ENCODE assay signal across 8 cellular contexts in genomic region chr1:115980998-115981993, GRCh38. TPM values are rescaled to one million over a fixed set of nuclear protein-coding genes. Genes with fewer than 3 reads are reported as not detected.
DNase-seq lines count a peak whose midpoint lies in the region; ATAC-seq and TF ChIP-seq lines count a peak whose summit lies in the region.

No MANE protein-coding gene starts in this region.

- peaks cover 22% of the 10 kb centered on the region for H3K27me3 Mint-ChIP-seq in neural crest cell (ENCODE audit: low read depth)

- H3K36me3 Mint-ChIP-seq in neural crest cell (ENCODE audit: low read depth), result no peaks in the 10 kb centered on the region

- H3K4me3 ChIP-seq in GM12864 (ENCODE audit: low read depth, low read length), result no peak overlapping the region
- H3K4me3 ChIP-seq in LNCaP clone FGC (ENCODE audit: low read depth, low read length), result no peak overlapping the region
- H3K4me3 ChIP-seq in SU-DHL-6 (ENCODE audit: insufficient read depth, low read length, poor library complexity, severe bottlenecking), result no peak overlapping the region
- H3K4me3 ChIP-seq in fibroblast of mammary gland (ENCODE audit: control insufficient read depth, low read depth, low read length), result no peak overlapping the region

- ATAC-seq in GM18907 (IDR thresholded peaks at IDR 0.05; ENCODE audit: unreplicated experiment), result no peak

- H4K20me1 ChIP-seq in SU-DHL-6 (ENCODE audit: low read depth, low read length), result no peaks in the 10 kb centered on the region

- H3K9me2 ChIP-seq in SU-DHL-6 (replicated peaks; ENCODE audit: insufficient read depth, low read length), result no peaks in the 10 kb centered on the region

- no peaks in the 10 kb centered on the region for H3K9me3 ChIP-seq in SU-DHL-6 (ENCODE audit: insufficient read depth, low read length)

- no peak overlapping the region for H3K27ac ChIP-seq in SU-DHL-6 (ENCODE audit: low read depth, low read length)

- in situ Hi-C loops in ACHN (cut with HindIII; ENCODE audit: low pct_ligation_motif_present, low pct_unique_long_range_greater_than_20kb, low sequenced_read_pairs), result no loop called here

- H3K79me2 ChIP-seq in SU-DHL-6 (ENCODE audit: insufficient read depth, low read length), result no peaks in the 10 kb centered on the region

- TF ChIP-seq CTCF in GM12864 (IDR thresholded peaks at IDR 0.05; ENCODE audit: low read depth, low read length, missing control alignments) (peak; percentile 63), LNCaP clone FGC (IDR thresholded peaks at IDR 0.05; ENCODE audit: control insufficient read depth, extremely low read depth, insufficient read depth) (peak; percentile 76), SU-DHL-6 (IDR thresholded peaks at IDR 0.05; ENCODE audit: insufficient read depth, low read length, poor library complexity, severe bottlenecking) (peak; percentile 38), fibroblast of mammary gland (conservative IDR thresholded peaks at IDR 0.05; ENCODE audit: control insufficient read depth, insufficient read depth, low read depth, low read length) (peak; percentile 78), neural crest cell (conservative IDR thresholded peaks at IDR 0.05) (peak; percentile 80)

- no peak overlapping the region for H3K4me2 ChIP-seq in SU-DHL-6 (ENCODE audit: low read depth, low read length, poor library complexity, severe bottlenecking)

- H3K36me3 ChIP-seq in SU-DHL-6 (ENCODE audit: low read length), result no peaks in the 10 kb centered on the region

- H2AFZ ChIP-seq in SU-DHL-6 (ENCODE audit: low read depth, low read length, severe bottlenecking), result no peak overlapping the region

- H3F3A ChIP-seq in SU-DHL-6 (ENCODE audit: insufficient read depth), result no peaks in the 10 kb centered on the region

- DNase-seq in ACHN, result peak; percentile 29
- DNase-seq in GM12864 (ENCODE audit: low read depth), result no peak
- no peak for DNase-seq in LNCaP clone FGC (ENCODE audit: low read depth)
- DNase-seq in fibroblast of mammary gland (ENCODE audit: low read depth), result peak; percentile 72
- DNase-seq in neural crest cell (ENCODE audit: low read depth, low spot score), result no peak
- DNase-seq in DMS79 treated with DMSO at 0.1 percent for 48 hours (lab: John Stamatoyannopoulos, UW), result no peak

- H3K27ac Mint-ChIP-seq in neural crest cell (ENCODE audit: unreplicated experiment), result no peak overlapping the region

- H3K4me3 Mint-ChIP-seq in neural crest cell, result no peak overlapping the region

- H3K27me3 ChIP-seq in SU-DHL-6 (ENCODE audit: low read length), result no peaks in the 10 kb centered on the region

- H3K4me1 Mint-ChIP-seq in neural crest cell, result peaks cover 5% of the 10 kb centered on the region

- H3K9me3 Mint-ChIP-seq in neural crest cell, result no peaks in the 10 kb centered on the region

- H3K9ac ChIP-seq in SU-DHL-6 (ENCODE audit: low read length), result no peak overlapping the region

RNA-seq across cellular contexts. Expression of gene SLC22A15, which starts 5.0 kb away (rescaled TPM):
- 1.8 and 2.3 TPM in 2 replicates for total RNA-seq in neural crest cell

Comparison
In these comparisons a context has a peak if more than half of its experiments do, and no peak if none do; other contexts are left out.
1. DNase-seq: peak in ACHN (single experiment) and fibroblast of mammary gland (single experiment); none in GM12864 (single experiment), LNCaP clone FGC (single experiment), neural crest cell (single experiment) and DMS79 treated with DMSO at 0.1 percent for 48 hours (single experiment).
2. Peak in every context shown above with its lines, with median percentiles within 50 percentile points of each other: CTCF ChIP-seq.